Comparison of ENCODE assay signal across 26 cellular contexts in the genomic region with DNA sequence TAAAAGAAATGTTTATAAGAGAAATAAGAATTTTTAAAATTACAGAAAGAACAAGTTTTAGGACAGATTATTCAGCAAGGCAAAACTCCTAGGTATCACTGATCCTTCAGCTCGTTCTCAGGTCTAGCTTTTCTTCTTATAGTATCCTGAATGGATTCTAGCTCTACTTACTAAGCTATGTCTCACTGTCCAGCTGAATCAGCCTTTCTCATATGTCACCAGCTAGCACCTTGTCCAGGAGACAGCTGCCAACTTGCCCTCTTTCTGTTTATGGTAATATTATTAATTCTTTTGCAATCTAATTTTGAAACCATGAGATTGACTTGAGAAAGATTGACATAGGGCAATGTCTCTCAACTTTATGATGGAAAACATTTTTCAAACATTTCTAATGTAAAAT.
"Had no signal": no experiment of that assay in that cellular context is flagged by ENCODE, and none has a peak within 500 bp of the region (broad histone marks: within the 10 kb centered on the region; RNA-seq: fewer than 3 reads in every experiment).

No MANE protein-coding gene starts in this region.

- H3K9me3 Mint-ChIP-seq: endodermal cell had no signal

- DNase-seq: dermis blood vessel endothelial cell; dorsolateral prefrontal cortex; effector CD8-positive, alpha-beta T cell; effector memory CD8-positive, alpha-beta T cell; endodermal cell; foreskin keratinocyte; heart left ventricle; hypothalamus; left cardiac atrium; left lung; left ventricle myocardium superior; lower lobe of right lung; mesenchymal stem cell; mucosa of descending colon; naive B cell; naive thymus-derived CD8-positive, alpha-beta T cell had no signal

- H3K4me3 ChIP-seq: coronary artery, dorsolateral prefrontal cortex, esophagus muscularis mucosa, gastroesophageal sphincter, heart left ventricle, hepatocyte, left lung, lower lobe of right lung, mucosa of descending colon had no signal

- H3K27ac Mint-ChIP-seq: effector memory CD8-positive, alpha-beta T cell; endodermal cell; mesothelial cell of epicardium; naive B cell; naive thymus-derived CD8-positive, alpha-beta T cell had no signal

- H3K4me3 Mint-ChIP-seq: effector memory CD8-positive, alpha-beta T cell; endodermal cell; mesothelial cell of epicardium; naive B cell; naive thymus-derived CD8-positive, alpha-beta T cell had no signal

- FAIRE-seq: colon, endometrium, frontal cortex, islet of Langerhans, keratinocyte had no signal

- H3K27me3 Mint-ChIP-seq: effector memory CD8-positive, alpha-beta T cell; naive thymus-derived CD8-positive, alpha-beta T cell had no signal

- H3K4me1 Mint-ChIP-seq: naive B cell; naive thymus-derived CD8-positive, alpha-beta T cell had no signal

- H3K36me3 Mint-ChIP-seq: mesothelial cell of epicardium; naive B cell; naive thymus-derived CD8-positive, alpha-beta T cell had no signal
